ENCODE assay signal across 25 cellular contexts in the genomic region with DNA sequence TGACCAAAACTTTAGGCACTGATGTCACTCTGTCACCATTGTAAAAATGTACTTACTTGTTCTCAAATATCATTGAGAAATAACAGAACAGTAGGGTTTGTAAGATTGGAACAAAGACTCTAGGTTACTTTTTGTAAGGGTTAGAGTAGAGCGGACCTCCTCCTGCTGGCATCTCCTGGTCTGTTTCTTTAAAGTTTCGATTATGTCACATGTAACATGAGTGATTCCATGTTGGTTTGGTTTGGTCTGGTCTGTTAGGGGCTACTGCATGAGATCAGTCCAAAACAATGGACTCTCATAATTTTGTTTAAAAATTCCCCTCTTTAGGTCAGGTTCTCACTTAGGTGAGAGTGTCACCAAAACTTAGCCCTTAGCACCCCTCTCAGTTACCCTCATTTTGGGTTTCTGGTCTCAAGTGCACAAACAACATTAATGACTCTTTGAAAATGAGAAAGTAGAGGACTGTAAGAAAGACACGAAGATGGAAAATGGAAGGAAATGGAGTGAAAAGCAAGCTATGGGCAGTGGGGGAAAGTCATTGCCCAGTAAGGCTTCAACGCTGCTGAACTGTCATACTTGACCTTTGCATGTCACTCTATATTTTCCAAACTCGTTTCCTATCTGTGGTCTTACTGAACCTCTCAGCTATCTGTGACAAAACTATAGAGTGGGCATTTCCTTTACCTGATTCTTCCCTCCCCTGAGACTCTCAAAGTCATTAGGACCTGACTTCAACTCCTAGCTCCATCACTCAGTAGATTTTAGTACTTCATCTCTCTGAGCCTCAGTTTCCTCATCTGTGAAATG. TPM values are rescaled to one million over a fixed set of nuclear protein-coding genes. Genes with fewer than 3 reads are reported as not detected.
DNase-seq lines count a peak whose midpoint lies in the region; ATAC-seq, FAIRE-seq and TF ChIP-seq lines count a peak whose summit lies in the region.
"Had no signal": no experiment of that assay in that cellular context is flagged by ENCODE, and none has a peak within 500 bp of the region (broad histone marks: within the 10 kb centered on the region; RNA-seq: fewer than 3 reads in every experiment).

No MANE protein-coding gene starts in this region.

- in situ Hi-C loops in G401 (cut with HindIII; ENCODE audit: low sequenced_read_pairs), result no loop called here

- FAIRE-seq in GM19239 (lab: Jason Lieb, UNC), result peak; percentile 75
- FAIRE-seq: bronchial epithelial cell, G401.6, H1, RCC 7860 had no signal

- H3K9me3 ChIP-seq in Caco-2 (no peaks in the 10 kb centered on the region), prostate gland (no peaks in the 10 kb centered on the region)
- H3K9me3 ChIP-seq: heart right ventricle, thoracic aorta had no signal

- ATAC-seq in stimulated activated memory B cell treated with anti-CD40 and anti-IgM and Interleukin-4, amounts not matched to agents 10 μg/mL and 1 μg/mL and 100 μg/mL, for 72 hours, result peak; percentile 93
- no peak for ATAC-seq in SK-N-SH treated with all-trans-retinoic acid at 6 μM for 48 hours
- ATAC-seq: esophagus mucosa, foreskin keratinocyte, heart right ventricle, T-cell had no signal

- TF ChIP-seq CTCF in Caco-2 (IDR thresholded peaks at IDR 0.05; ENCODE audit: insufficient read depth in 1 of 2, low read depth in 1 of 2, low read length in 1 of 2, severe bottlenecking in 1 of 2, unreplicated experiment in 1 of 2) (no peak), prostate gland (IDR thresholded peaks at IDR 0.05) (no peak)

- H3K27ac ChIP-seq in angular gyrus (ENCODE audit: low read depth, low read length) (peak overlapping the region; percentile 97), prostate gland (no peak overlapping the region)
- H3K27ac ChIP-seq: coronary artery, foreskin keratinocyte, heart right ventricle, skin epidermis, thoracic aorta had no signal

- no peak overlapping the region for H3K4me3 Mint-ChIP-seq in Caco-2 (ENCODE audit: unreplicated experiment)
- no peak overlapping the region for H3K4me3 Mint-ChIP-seq in stimulated activated memory B cell treated with anti-CD40 and anti-IgM and Interleukin-4, amounts not matched to agents 10 μg/mL and 1 μg/mL and 100 μg/mL, for 72 hours
- H3K4me3 Mint-ChIP-seq: naive B cell, T-cell had no signal

- H3K36me3 ChIP-seq in Caco-2 (ENCODE audit: control insufficient read depth, insufficient read depth, low read length) (no peaks in the 10 kb centered on the region; the same call in 1 of the 2 replicates), prostate gland (no peaks in the 10 kb centered on the region)

- no peak overlapping the region for H3K4me3 ChIP-seq in Caco-2 (ENCODE audit: low read depth, low read length)
- no peak overlapping the region for H3K4me3 ChIP-seq in prostate gland
- H3K4me3 ChIP-seq: coronary artery, heart right ventricle, skin epidermis, thoracic aorta had no signal

- CTCF ChIA-PET in Caco-2 (lab: Charles Lee), result no interaction called here

- 92% methylated on average over 5 of the region's 5 CpGs for WGBS in prostate gland

- peaks cover 72% of the 10 kb centered on the region for H3K36me3 Mint-ChIP-seq in Caco-2 (ENCODE audit: insufficient read depth, unreplicated experiment)
- peaks cover 31% of the 10 kb centered on the region for H3K36me3 Mint-ChIP-seq in stimulated activated memory B cell treated with anti-CD40 and anti-IgM and Interleukin-4, amounts not matched to agents 10 μg/mL and 1 μg/mL and 100 μg/mL, for 72 hours
- H3K36me3 Mint-ChIP-seq: T-cell had no signal

- DNase-seq in Caco-2 (no peak), GM19239 (ENCODE audit: insufficient read length, low spot score) (no peak), prostate gland (ENCODE audit: low spot score) (no peak), G401 (ENCODE audit: low spot score) (no peak)
- DNase-seq: activated CD8-positive, alpha-beta memory T cell treated with anti-CD3 and anti-CD28 coated beads, Interleukin-2, amount 50 U/mL, for 48 hours; foreskin keratinocyte; heart right ventricle; mesendoderm; naive B cell; NCI-H187; NCI-H2171 treated with DMSO at 0.1 percent for 48 hours; T-cell had no signal

- no peaks in the 10 kb centered on the region for H3K27me3 Mint-ChIP-seq in Caco-2 (ENCODE audit: insufficient read depth, unreplicated experiment)
- no peaks in the 10 kb centered on the region for H3K27me3 Mint-ChIP-seq in stimulated activated memory B cell treated with anti-CD40 and anti-IgM and Interleukin-4, amounts not matched to agents 10 μg/mL and 1 μg/mL and 100 μg/mL, for 72 hours
- H3K27me3 Mint-ChIP-seq: naive B cell, T-cell had no signal

- peaks cover 48% of the 10 kb centered on the region for H3K4me1 Mint-ChIP-seq in Caco-2 (ENCODE audit: low read depth, unreplicated experiment)
- peaks cover 27% of the 10 kb centered on the region for H3K4me1 Mint-ChIP-seq in stimulated activated memory B cell treated with anti-CD40 and anti-IgM and Interleukin-4, amounts not matched to agents 10 μg/mL and 1 μg/mL and 100 μg/mL, for 72 hours

- no peaks in the 10 kb centered on the region for H3K9me3 Mint-ChIP-seq in Caco-2 (ENCODE audit: unreplicated experiment)
- no peaks in the 10 kb centered on the region for H3K9me3 Mint-ChIP-seq in stimulated activated memory B cell treated with anti-CD40 and anti-IgM and Interleukin-4, amounts not matched to agents 10 μg/mL and 1 μg/mL and 100 μg/mL, for 72 hours
- H3K9me3 Mint-ChIP-seq: naive B cell, T-cell had no signal

- BruUV-seq in Caco-2 (replicated peaks; lab: Mats Ljungman, UMichigan), result no TSS peak

- no peak for TF ChIP-seq POLR2A in prostate gland (IDR thresholded peaks at IDR 0.05)

- peaks cover 59% of the 10 kb centered on the region for H3K4me1 ChIP-seq in Caco-2
- no peaks in the 10 kb centered on the region for H3K4me1 ChIP-seq in prostate gland (replicated peaks)
- H3K4me1 ChIP-seq: heart right ventricle had no signal

- H3K27ac Mint-ChIP-seq in Caco-2 (ENCODE audit: unreplicated experiment), result peak overlapping the region; percentile 63
- peak overlapping the region; percentile 89 for H3K27ac Mint-ChIP-seq in stimulated activated memory B cell treated with anti-CD40 and anti-IgM and Interleukin-4, amounts not matched to agents 10 μg/mL and 1 μg/mL and 100 μg/mL, for 72 hours

- POLR2A ChIA-PET in Caco-2 (lab: Charles Lee), result no interaction called here

- intact Hi-C loops in Caco-2 (cut with micrococcal nuclease; ENCODE audit: unreplicated experiment) (loop anchor here (5.0 kb wide), 1 partner anchor 78 kb away; no protein-coding TSS in a partner anchor), prostate gland (cut with DNase I) (no loop called here)

- H3K27me3 ChIP-seq in Caco-2 (replicated peaks; ENCODE audit: control insufficient read depth, insufficient read depth, low read length) (no peaks in the 10 kb centered on the region), prostate gland (replicated peaks; ENCODE audit: insufficient read depth) (no peaks in the 10 kb centered on the region)
- H3K27me3 ChIP-seq: foreskin keratinocyte, heart right ventricle had no signal

TF ChIP-seq in SK-N-SH treated with all-trans-retinoic acid at 6 μM for 48 hours, 23 proteins besides CTCF, POLR2A, EP300 and RAD21:
- TF ChIP-seq PPARA (CRISPR knock-in tag; IDR thresholded peaks at IDR 0.05; ENCODE audit: borderline replicate concordance) (no peak), ZNF70 (CRISPR knock-in tag; IDR thresholded peaks at IDR 0.05) (no peak), ZFP30 (CRISPR knock-in tag; IDR thresholded peaks at IDR 0.05) (no peak), BACH2 (CRISPR knock-in tag; IDR thresholded peaks at IDR 0.05; ENCODE audit: borderline replicate concordance) (no peak), ZC3H10 (CRISPR knock-in tag; IDR thresholded peaks at IDR 0.05) (no peak), CSDC2 (CRISPR knock-in tag; IDR thresholded peaks at IDR 0.05) (no peak), ZFP3 (CRISPR knock-in tag; IDR thresholded peaks at IDR 0.05) (no peak), TOX (CRISPR knock-in tag; IDR thresholded peaks at IDR 0.05; ENCODE audit: borderline replicate concordance) (no peak), SNAI2 (CRISPR knock-in tag; IDR thresholded peaks at IDR 0.05) (no peak)
- TF ChIP-seq, protein P1, sequence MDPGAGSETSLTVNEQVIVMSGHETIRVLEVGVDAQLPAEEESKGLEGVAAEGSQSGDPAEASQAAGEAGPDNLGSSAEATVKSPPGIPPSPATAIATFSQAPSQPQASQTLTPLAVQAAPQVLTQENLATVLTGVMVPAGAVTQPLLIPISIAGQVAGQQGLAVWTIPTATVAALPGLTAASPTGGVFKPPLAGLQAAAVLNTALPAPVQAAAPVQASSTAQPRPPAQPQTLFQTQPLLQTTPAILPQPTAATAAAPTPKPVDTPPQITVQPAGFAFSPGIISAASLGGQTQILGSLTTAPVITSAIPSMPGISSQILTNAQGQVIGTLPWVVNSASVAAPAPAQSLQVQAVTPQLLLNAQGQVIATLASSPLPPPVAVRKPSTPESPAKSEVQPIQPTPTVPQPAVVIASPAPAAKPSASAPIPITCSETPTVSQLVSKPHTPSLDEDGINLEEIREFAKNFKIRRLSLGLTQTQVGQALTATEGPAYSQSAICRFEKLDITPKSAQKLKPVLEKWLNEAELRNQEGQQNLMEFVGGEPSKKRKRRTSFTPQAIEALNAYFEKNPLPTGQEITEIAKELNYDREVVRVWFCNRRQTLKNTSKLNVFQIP (CRISPR knock-in tag; IDR thresholded peaks at IDR 0.05; ENCODE audit: borderline replicate concordance, low read depth), result no peak
- TF ChIP-seq, protein P2, sequence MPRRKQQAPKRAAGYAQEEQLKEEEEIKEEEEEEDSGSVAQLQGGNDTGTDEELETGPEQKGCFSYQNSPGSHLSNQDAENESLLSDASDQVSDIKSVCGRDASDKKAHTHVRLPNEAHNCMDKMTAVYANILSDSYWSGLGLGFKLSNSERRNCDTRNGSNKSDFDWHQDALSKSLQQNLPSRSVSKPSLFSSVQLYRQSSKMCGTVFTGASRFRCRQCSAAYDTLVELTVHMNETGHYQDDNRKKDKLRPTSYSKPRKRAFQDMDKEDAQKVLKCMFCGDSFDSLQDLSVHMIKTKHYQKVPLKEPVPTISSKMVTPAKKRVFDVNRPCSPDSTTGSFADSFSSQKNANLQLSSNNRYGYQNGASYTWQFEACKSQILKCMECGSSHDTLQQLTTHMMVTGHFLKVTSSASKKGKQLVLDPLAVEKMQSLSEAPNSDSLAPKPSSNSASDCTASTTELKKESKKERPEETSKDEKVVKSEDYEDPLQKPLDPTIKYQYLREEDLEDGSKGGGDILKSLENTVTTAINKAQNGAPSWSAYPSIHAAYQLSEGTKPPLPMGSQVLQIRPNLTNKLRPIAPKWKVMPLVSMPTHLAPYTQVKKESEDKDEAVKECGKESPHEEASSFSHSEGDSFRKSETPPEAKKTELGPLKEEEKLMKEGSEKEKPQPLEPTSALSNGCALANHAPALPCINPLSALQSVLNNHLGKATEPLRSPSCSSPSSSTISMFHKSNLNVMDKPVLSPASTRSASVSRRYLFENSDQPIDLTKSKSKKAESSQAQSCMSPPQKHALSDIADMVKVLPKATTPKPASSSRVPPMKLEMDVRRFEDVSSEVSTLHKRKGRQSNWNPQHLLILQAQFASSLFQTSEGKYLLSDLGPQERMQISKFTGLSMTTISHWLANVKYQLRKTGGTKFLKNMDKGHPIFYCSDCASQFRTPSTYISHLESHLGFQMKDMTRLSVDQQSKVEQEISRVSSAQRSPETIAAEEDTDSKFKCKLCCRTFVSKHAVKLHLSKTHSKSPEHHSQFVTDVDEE (CRISPR knock-in tag; IDR thresholded peaks at IDR 0.05), result no peak
TF ChIP-seq in SK-N-SH treated with all-trans-retinoic acid at 6 μM for 48 hours: peak in this region for 0.

RNA-seq across cellular contexts. Expression of a gene that starts 52.7 kb away (rescaled TPM):
- total RNA-seq in Caco-2 (2022) (not detected in 2 replicates), prostate gland (1 to 10 TPM in 1 of 2 donors, not detected in 1; 6.0 TPM)
- not detected in 2 replicates for total RNA-seq in G401 (2014; rRNA removed; shearing (Covaris generic))
- total RNA-seq: bronchial epithelial cell, esophagus mucosa, foreskin keratinocyte, H1, heart right ventricle, left lobe of liver, LHCN-M2, T-cell, thoracic aorta had no signal
